In the genomic region with DNA sequence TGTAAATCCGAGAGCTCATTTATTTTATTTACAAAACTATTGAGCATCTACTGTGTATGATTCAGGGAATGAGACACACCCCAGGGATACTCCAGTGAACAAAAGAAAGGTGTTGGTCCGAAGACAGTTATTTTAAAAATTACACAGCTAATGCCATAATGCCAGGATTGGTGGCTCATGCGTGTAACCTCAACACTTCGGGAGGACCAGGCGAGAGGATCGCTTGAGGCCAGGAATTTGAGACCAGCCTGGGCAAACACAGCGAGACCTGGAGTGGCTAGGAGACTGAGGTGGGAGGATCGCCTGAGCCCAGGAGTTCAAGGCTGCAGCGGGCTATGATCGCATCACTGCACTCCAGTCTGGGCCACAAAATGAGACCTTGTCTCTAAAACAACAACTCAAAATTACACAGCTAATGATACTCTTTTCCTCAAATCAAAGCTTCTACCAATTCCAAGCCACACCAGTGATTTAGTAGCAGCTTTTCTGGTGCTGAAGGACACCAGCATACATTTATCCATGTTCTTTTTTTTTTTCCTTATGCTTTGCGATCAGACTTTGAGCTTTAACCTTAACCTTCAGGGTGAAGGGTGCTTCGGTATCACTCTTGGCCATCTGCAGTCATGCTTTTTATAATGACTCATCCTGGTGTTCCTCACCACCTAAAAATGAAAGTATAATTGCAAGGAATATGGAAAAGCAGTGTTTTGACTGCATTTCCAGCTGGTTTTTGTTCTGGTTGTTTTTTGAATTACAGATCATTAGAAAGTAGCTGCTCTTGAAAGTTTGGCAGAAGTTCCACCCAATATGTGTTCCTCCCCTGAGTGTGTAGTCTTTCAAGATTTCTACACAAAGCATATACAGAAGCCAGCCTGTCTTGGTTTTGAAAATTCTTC, we compare ENCODE assay signal across 8 cellular contexts. TPM values are rescaled to one million over a fixed set of nuclear protein-coding genes. Genes with fewer than 3 reads are reported as not detected.
DNase-seq lines count a peak whose midpoint lies in the region; ATAC-seq and TF ChIP-seq lines count a peak whose summit lies in the region.

No MANE protein-coding gene starts in this region.

- BruUV-seq in OCI-LY7 (replicated peaks; lab: Mats Ljungman, UMichigan) = no TSS peak

- H3K4me3 ChIP-seq in OCI-LY7 (ENCODE audit: low read depth, low read length, poor library complexity, severe bottlenecking) (peak overlapping the region; percentile 78), dorsolateral prefrontal cortex (peak overlapping the region; percentile 49 to 90 (median 82))
- peak overlapping the region; percentile 77 for H3K4me3 ChIP-seq in naive thymus-derived CD4-positive, alpha-beta T cell (ENCODE audit: low read length)

- H3K79me2 ChIP-seq in OCI-LY7 (ENCODE audit: insufficient read depth, low read depth, low read length) = 0 out of 2 replicates have a peak, but pooled peaks cover 4% of the 10 kb centered on the region

- H2AFZ ChIP-seq in OCI-LY7 (ENCODE audit: low read length) = peak overlapping the region; percentile 89

- POLR2A ChIA-PET in OCI-LY7 (lab: Charles Lee) = interaction anchor here (0.6 to 1.8 kb wide), 11 partner anchors 9 to 820 kb away, joined by 3 to 11 read pairs (median 3); partner anchors contain the start of gene NFYB
- POLR2A ChIA-PET in naive thymus-derived CD4-positive, alpha-beta T cell (lab: Charles Lee) = interaction anchor here (0.6 kb wide), 1 partner anchor 37 kb away, joined by 3 read pairs; no protein-coding TSS in a partner anchor

- TF ChIP-seq CTCF in OCI-LY7 (conservative IDR thresholded peaks at IDR 0.05; ENCODE audit: low read length) = no peak; the same call in 1 of the 2 replicates
- TF ChIP-seq CTCF in dorsolateral prefrontal cortex (IDR thresholded peaks at IDR 0.05 in 54 of 56, conservative IDR thresholded peaks at IDR 0.05 in 2 of 56; ENCODE audit: low read depth in 1 of 56, partially characterized antibody in 56 of 56) = no peak

- no peaks in the 10 kb centered on the region for H3K36me3 ChIP-seq in OCI-LY7 (ENCODE audit: insufficient read depth, low read length)
- H3K36me3 ChIP-seq in naive thymus-derived CD4-positive, alpha-beta T cell (ENCODE audit: control insufficient read depth in 2 of 3, insufficient read depth in 3 of 3, low read length in 3 of 3) = no peaks in the 10 kb centered on the region

- H3K9me3 Mint-ChIP-seq in naive thymus-derived CD4-positive, alpha-beta T cell = no peaks in the 10 kb centered on the region

- no peaks in the 10 kb centered on the region for H3K36me3 Mint-ChIP-seq in naive thymus-derived CD4-positive, alpha-beta T cell

- no peaks in the 10 kb centered on the region for H3K9me2 ChIP-seq in OCI-LY7 (ENCODE audit: insufficient read depth, low read length)

- CTCF ChIA-PET in OCI-LY7 (lab: Charles Lee; ENCODE audit: unreplicated experiment) = interaction anchor here (0.9 kb wide), 2 partner anchors 12 kb away, joined by 3 read pairs; no protein-coding TSS in a partner anchor
- CTCF ChIA-PET in naive thymus-derived CD4-positive, alpha-beta T cell (lab: Charles Lee) = interaction anchor here (0.6 to 1.7 kb wide), 5 partner anchors 8 to 745 kb away, joined by 3 to 5 read pairs (median 3); no protein-coding TSS in a partner anchor

- H3K4me1 Mint-ChIP-seq in naive thymus-derived CD4-positive, alpha-beta T cell = peaks cover 8 to 29% (median 26%) of the 10 kb centered on the region in 7 donors

- H3K27me3 ChIP-seq in dorsolateral prefrontal cortex = no peaks in the 10 kb centered on the region
- peaks cover 0 to 3% of the 10 kb centered on the region in 2 donors for H3K27me3 ChIP-seq in naive thymus-derived CD4-positive, alpha-beta T cell (ENCODE audit: control insufficient read depth in 2 of 2, insufficient read depth in 2 of 2, low read length in 2 of 2)

- no peaks in the 10 kb centered on the region for H4K20me1 ChIP-seq in OCI-LY7 (ENCODE audit: insufficient read depth, low read length)

- no peaks in the 10 kb centered on the region for H3K9me3 ChIP-seq in OCI-LY7 (ENCODE audit: low read length)
- H3K9me3 ChIP-seq in naive thymus-derived CD4-positive, alpha-beta T cell (ENCODE audit: control insufficient read depth in 2 of 3, low read length in 3 of 3) = no peaks in the 10 kb centered on the region

- H3K4me1 ChIP-seq in OCI-LY7 (ENCODE audit: insufficient read depth, low read length, poor library complexity, severe bottlenecking) = peaks cover 22% of the 10 kb centered on the region
- peaks cover 6 to 9% of the 10 kb centered on the region in 2 donors for H3K4me1 ChIP-seq in naive thymus-derived CD4-positive, alpha-beta T cell (ENCODE audit: control insufficient read depth in 2 of 2, insufficient read depth in 2 of 2, low read length in 2 of 2)

- peaks cover 8 to 52% (median 14%) of the 10 kb centered on the region in 5 donors for H3K27me3 Mint-ChIP-seq in naive thymus-derived CD4-positive, alpha-beta T cell

- peak overlapping the region; percentile 78 for H3K4me2 ChIP-seq in OCI-LY7 (ENCODE audit: low read length)

- H3K4me3 Mint-ChIP-seq in naive thymus-derived CD4-positive, alpha-beta T cell = peak overlapping the region; percentile 91 to 98 (median 96)

- intact Hi-C loops in OCI-LY7 (cut with micrococcal nuclease; ENCODE audit: unreplicated experiment) = loop anchor here (1.0 to 5.0 kb wide), 4 partner anchors 28 to 672 kb away; partner anchors contain the start of gene NOPCHAP1
- intact Hi-C loops in dorsolateral prefrontal cortex (cut with DNase I) = loop anchor here in 1 of 2 donors (5.0 kb wide), 1 partner anchor 502 kb away; the partner anchor contains the start of gene CHST11
- intact Hi-C loops in naive thymus-derived CD4-positive, alpha-beta T cell (cut with micrococcal nuclease) = loop anchor here (1.0 to 5.0 kb wide), 19 partner anchors 27 to 742 kb away; partner anchors contain the start of genes APPL2 (in 2 of the 2), NOPCHAP1 (in 2 of the 2), TXNRD1 (in 2 of the 2) and CHST11 (in 1 of the 2)

- peak; percentile 24 for DNase-seq in NCI-H2029 treated with DMSO at 0.1 percent for 48 hours (lab: John Stamatoyannopoulos, UW)
- no peak for DNase-seq in NCI-H2029 (lab: John Stamatoyannopoulos, UW)
- DNase-seq in OCI-LY7 (ENCODE audit: low spot score) = peak; percentile 3
- no peak for DNase-seq in dorsolateral prefrontal cortex
- DNase-seq in naive thymus-derived CD4-positive, alpha-beta T cell = no peak
- DNase-seq in SIG-M5 treated with dmso at 0.1 percent for 504 hours (lab: John Stamatoyannopoulos, UW; ENCODE audit: unreplicated experiment) = no peak

- no peak overlapping the region for H3K27ac ChIP-seq in OCI-LY7 (ENCODE audit: low read depth, low read length, poor library complexity, severe bottlenecking)
- peak overlapping the region in 21 of 59 donors; percentile 24 to 88 (median 77) for H3K27ac ChIP-seq in dorsolateral prefrontal cortex
- no peak overlapping the region for H3K27ac ChIP-seq in naive thymus-derived CD4-positive, alpha-beta T cell (ENCODE audit: low read depth, low read length)

- no peak for ATAC-seq in naive thymus-derived CD4-positive, alpha-beta T cell
- ATAC-seq in GM19397 (IDR thresholded peaks at IDR 0.05; ENCODE audit: unreplicated experiment) (no peak), GM18498 (IDR thresholded peaks at IDR 0.05; ENCODE audit: unreplicated experiment) (no peak)

- peak overlapping the region in 8 of 9 donors; percentile 65 to 93 (median 90) for H3K27ac Mint-ChIP-seq in naive thymus-derived CD4-positive, alpha-beta T cell

RNA-seq across cellular contexts. Expression of gene SLC41A2, which starts 1.1 kb away (rescaled TPM):
- total RNA-seq in OCI-LY7 (2014; rRNA removed; shearing (Covaris generic)) = 4.6 and 5.3 TPM in 2 replicates
- total RNA-seq in OCI-LY7 (2022) = 13.1 and 16.4 TPM in 2 replicates
- total RNA-seq in dorsolateral prefrontal cortex = 10 to 100 TPM; 22.4 to 73.3 (median 51.3) TPM
- 10 to 100 TPM in 1 of 5 experiments, 1 to 10 TPM in 4; 2.0 to 12.7 (median 2.6) TPM for total RNA-seq in naive thymus-derived CD4-positive, alpha-beta T cell
- under 1 TPM; 0.08 to 0.12 TPM for polyA plus RNA-seq in naive thymus-derived CD4-positive, alpha-beta T cell

RNA-seq across cellular contexts. Expression of gene NOPCHAP1, which starts 26.9 kb away (rescaled TPM):
- total RNA-seq in OCI-LY7 (2014; rRNA removed; shearing (Covaris generic)) = 12.1 and 15.2 TPM in 2 replicates
- 30.3 and 33.9 TPM in 2 replicates for total RNA-seq in OCI-LY7 (2022)
- total RNA-seq in dorsolateral prefrontal cortex = 10 to 100 TPM in 119 of 120 experiments, 1 to 10 TPM in 1; 9.1 to 26.6 (median 18.8) TPM
- 10 to 100 TPM; 10.5 to 18.0 (median 15.2) TPM for total RNA-seq in naive thymus-derived CD4-positive, alpha-beta T cell
- polyA plus RNA-seq in naive thymus-derived CD4-positive, alpha-beta T cell = 10 to 100 TPM; 11.6 to 11.7 TPM

Comparison
In these comparisons a context has a peak if more than half of its experiments do, and no peak if none do; other contexts are left out.
1. DNase-seq: peak in NCI-H2029 treated with DMSO at 0.1 percent for 48 hours (single experiment) and OCI-LY7 (single experiment); none in NCI-H2029 (single experiment), dorsolateral prefrontal cortex (0 of 10), naive thymus-derived CD4-positive, alpha-beta T cell (0 of 9) and SIG-M5 treated with dmso at 0.1 percent for 504 hours (single experiment).
2. Peak in every context shown above with its lines, with median percentiles within 50 percentile points of each other: H3K4me3 ChIP-seq.